ENCODE assay signal across 2 cellular contexts in genomic region chr18:35045808-35046207, GRCh38.
TF ChIP-seq lines count a peak whose summit lies in the region.

No MANE protein-coding gene starts in this region.

TF ChIP-seq in GM23338, 12 proteins besides CTCF, POLR2A, EP300 and RAD21:
- TF ChIP-seq POLR2AphosphoS5 (IDR thresholded peaks at IDR 0.05; ENCODE audit: low read depth) (no peak), ZNF114 (CRISPR knock-in tag; IDR thresholded peaks at IDR 0.05) (no peak), NANOG (IDR thresholded peaks at IDR 0.05; ENCODE audit: borderline replicate concordance) (no peak)

TF ChIP-seq in WTC11, 78 proteins besides CTCF, POLR2A, EP300 and RAD21:
- TF ChIP-seq NFYB (CRISPR knock-in tag; conservative IDR thresholded peaks at IDR 0.05; ENCODE audit: low read depth) (no peak), GTF2I (CRISPR knock-in tag; conservative IDR thresholded peaks at IDR 0.05) (no peak), MLX (CRISPR knock-in tag; IDR thresholded peaks at IDR 0.05) (no peak), TP53 (CRISPR knock-in tag; IDR thresholded peaks at IDR 0.05) (no peak), MXD4 (CRISPR knock-in tag; IDR thresholded peaks at IDR 0.05; ENCODE audit: borderline replicate concordance) (no peak), ZSCAN18 (CRISPR knock-in tag; IDR thresholded peaks at IDR 0.05) (no peak), E2F4 (CRISPR knock-in tag; IDR thresholded peaks at IDR 0.05; ENCODE audit: borderline replicate concordance, low read depth) (no peak), ZNF396 (CRISPR knock-in tag; IDR thresholded peaks at IDR 0.05; ENCODE audit: borderline replicate concordance) (no peak), ZNF512 (CRISPR knock-in tag; IDR thresholded peaks at IDR 0.05; ENCODE audit: borderline replicate concordance) (no peak), NR1H2 (CRISPR knock-in tag; IDR thresholded peaks at IDR 0.05) (no peak), CBFB (CRISPR knock-in tag; IDR thresholded peaks at IDR 0.05; ENCODE audit: low read depth) (no peak)
